ENCODE assay signal across 18 cellular contexts in the genomic region with DNA sequence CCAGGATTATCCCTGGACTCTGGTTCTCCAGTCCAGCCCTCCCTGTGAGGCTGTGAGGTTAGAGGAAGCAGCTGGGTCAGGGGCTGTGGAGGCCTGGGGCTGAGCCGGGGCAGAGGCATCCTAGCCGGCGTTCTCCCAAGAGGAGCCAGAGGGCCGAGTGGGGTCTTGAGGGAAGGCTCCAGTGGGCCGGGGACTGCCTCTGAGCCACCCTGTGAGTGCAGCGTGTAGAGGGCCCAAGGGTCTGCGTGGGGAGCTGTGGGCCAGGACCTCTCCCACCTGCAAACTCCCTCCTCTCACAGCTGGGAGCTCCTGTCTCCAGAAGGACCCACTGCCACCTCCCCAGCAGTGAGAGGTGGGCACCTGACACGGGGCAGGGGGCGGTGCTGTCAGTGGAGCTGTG. TPM values are rescaled to one million over a fixed set of nuclear protein-coding genes. Genes with fewer than 3 reads are reported as not detected.
"Had no signal": no experiment of that assay in that cellular context is flagged by ENCODE, and none has a peak within 500 bp of the region (broad histone marks: within the 10 kb centered on the region; RNA-seq: fewer than 3 reads in every experiment).

No MANE protein-coding gene starts in this region.

- ATAC-seq: activated CD4-positive, alpha-beta T cell treated with anti-CD3 and anti-CD28 coated beads for 36 hours; left lung; T-helper 17 cell had no signal

- DNase-seq: activated B cell treated with CpG ODN at 0.5 μM for 24 hours; activated CD4-positive, alpha-beta T cell treated with anti-CD3 and anti-CD28 coated beads for 36 hours; activated CD4-positive, alpha-beta T cell treated with anti-CD3 and anti-CD28 coated beads, Interleukin-2, amount 50 U/mL, for 4 hours; activated CD8-positive, alpha-beta memory T cell treated with anti-CD3 and anti-CD28 coated beads for 24 hours; activated naive CD4-positive, alpha-beta T cell; activated naive CD8-positive, alpha-beta T cell treated with anti-CD3 and anti-CD28 coated beads, Interleukin-2, amount 10 ng/mL, durations not matched to agents 7 days and 5 days; activated T-cell treated with anti-CD3 and anti-CD28 coated beads, Interleukin-2, amount 50 U/mL, for 24 hours; amniotic stem cell; erythroblast; foreskin fibroblast; mammary epithelial cell; stimulated activated CD4-positive, alpha-beta T cell treated with anti-CD3 and anti-CD28 coated beads, Interleukin-4, amount 100 ng/mL, for 1 hour; stimulated activated naive CD4-positive, alpha-beta T cell; T-helper 17 cell had no signal

- H3K36me3 ChIP-seq: left lung, thoracic aorta, vagina had no signal

- H3K4me3 ChIP-seq: left lung, thoracic aorta, vagina had no signal

- H3K27me3 ChIP-seq: vagina had no signal

- H3K4me1 ChIP-seq: left lung had no signal

- H3K9me3 ChIP-seq: left lung, thoracic aorta, vagina had no signal

- H3K27ac ChIP-seq: left lung, thoracic aorta, vagina had no signal

RNA-seq across cellular contexts. Expression of a gene that starts 41.0 kb away (rescaled TPM):
- total RNA-seq: activated B cell treated with CpG ODN at 0.5 μM for 24 hours; activated CD4-positive, alpha-beta T cell treated with anti-CD3 and anti-CD28 coated beads for 36 hours; mononuclear cell; T-helper 17 cell had no signal
